8 cellular contexts compared by ENCODE assay signal in genomic region chrX:76172325-76172887, GRCh38. TPM values are rescaled to one million over a fixed set of nuclear protein-coding genes. Genes with fewer than 3 reads are reported as not detected.
A peak's percentile ranks its signal among the peaks of the same experiment; 100 is the strongest.
DNase-seq lines count a peak whose midpoint lies in the region; ATAC-seq and TF ChIP-seq lines count a peak whose summit lies in the region.

No MANE protein-coding gene starts in this region.

- TF ChIP-seq CTCF in stomach (IDR thresholded peaks at IDR 0.05) = no peak

- no peak for DNase-seq in stomach
- no peak for DNase-seq in DMS 273 (lab: John Stamatoyannopoulos, UW; ENCODE audit: unreplicated experiment)
- DNase-seq in stimulated activated CD4-positive, alpha-beta T cell treated with anti-CD3 and anti-CD28 coated beads, Interleukin-2, amount 100 ng/mL, for 48 hours = no peak
- no peak for DNase-seq in activated CD8-positive, alpha-beta memory T cell treated with anti-CD3 and anti-CD28 coated beads, Interleukin-2, amount 50 U/mL, for 48 hours

- peaks cover 30% of the 10 kb centered on the region for H3K36me3 ChIP-seq in iPS-20b (ENCODE audit: insufficient read depth, low read depth, low read length)
- peaks cover 0 to 9% (median 8%) of the 10 kb centered on the region in 4 donors for H3K36me3 ChIP-seq in stomach

- ATAC-seq in GM18511 (IDR thresholded peaks at IDR 0.05; ENCODE audit: unreplicated experiment) (peak; percentile 62), HG03064 (IDR thresholded peaks at IDR 0.05; ENCODE audit: low read depth, unreplicated experiment) (peak; percentile 42)

- H3K9ac ChIP-seq in iPS-20b (ENCODE audit: low read depth, low read length) = peak overlapping the region; percentile 96

- H3K4me3 ChIP-seq in iPS-20b (ENCODE audit: low read length) (peak overlapping the region; percentile 95), stomach (peak overlapping the region; percentile 57 to 67 (median 60))

- no peak for TF ChIP-seq POLR2A in stomach (IDR thresholded peaks at IDR 0.05)

- H3K27me3 ChIP-seq in iPS-20b (ENCODE audit: insufficient read depth, low read length) = no peaks in the 10 kb centered on the region
- H3K27me3 ChIP-seq in stomach = peaks cover 0 to 3% (median 0%) of the 10 kb centered on the region in 3 donors

- TF ChIP-seq EP300 in stomach (IDR thresholded peaks at IDR 0.05) = no peak

- H3K4me1 ChIP-seq in iPS-20b (ENCODE audit: insufficient read depth, low read length) (peaks cover 7% of the 10 kb centered on the region; the same call in 1 of the 2 replicates), stomach (peaks cover 0 to 34% (median 9%) of the 10 kb centered on the region in 4 donors)

- H3K27ac ChIP-seq in adipose tissue (ENCODE audit: low read depth, low read length) (peak overlapping the region; percentile 75), iPS-20b (ENCODE audit: low read length) (peak overlapping the region; percentile 12), stomach (peak overlapping the region; percentile 79 to 90 (median 85))

- intact Hi-C loops in stomach (cut with DNase I; ENCODE audit: low total_unique reads) = no loop called here

- 2 to 31% (median 2%) methylated on average over 9 of the region's 9 CpGs for WGBS in adipose tissue, 3 donors
- 1 to 37% (median 8%) methylated on average over 9 of the region's 9 CpGs for WGBS in stomach, 5 donors

- H3K9me3 ChIP-seq in iPS-20b (ENCODE audit: insufficient read depth, low read depth, low read length) (no peaks in the 10 kb centered on the region), stomach (no peaks in the 10 kb centered on the region)

RNA-seq across cellular contexts. Expression of gene PBDC1, which starts 0.5 kb away (rescaled TPM):
- polyA plus RNA-seq in adipose tissue = 10 to 100 TPM; 10.8 to 38.9 (median 25.4) TPM
- 10 to 100 TPM in 3 of 5 donors, 1 to 10 TPM in 2; 1.2 to 19.9 (median 15.1) TPM for total RNA-seq in stomach
- 10 to 100 TPM; 20.2 to 31.8 (median 28.6) TPM for polyA plus RNA-seq in stomach

Comparison
In these comparisons a context has a peak if more than half of its experiments do, and no peak if none do; other contexts are left out.
1. H3K27ac ChIP-seq: peak in every context shown above with its lines; median percentile 85 in stomach; 75 in adipose tissue; 12 in iPS-20b.